In the genomic region with DNA sequence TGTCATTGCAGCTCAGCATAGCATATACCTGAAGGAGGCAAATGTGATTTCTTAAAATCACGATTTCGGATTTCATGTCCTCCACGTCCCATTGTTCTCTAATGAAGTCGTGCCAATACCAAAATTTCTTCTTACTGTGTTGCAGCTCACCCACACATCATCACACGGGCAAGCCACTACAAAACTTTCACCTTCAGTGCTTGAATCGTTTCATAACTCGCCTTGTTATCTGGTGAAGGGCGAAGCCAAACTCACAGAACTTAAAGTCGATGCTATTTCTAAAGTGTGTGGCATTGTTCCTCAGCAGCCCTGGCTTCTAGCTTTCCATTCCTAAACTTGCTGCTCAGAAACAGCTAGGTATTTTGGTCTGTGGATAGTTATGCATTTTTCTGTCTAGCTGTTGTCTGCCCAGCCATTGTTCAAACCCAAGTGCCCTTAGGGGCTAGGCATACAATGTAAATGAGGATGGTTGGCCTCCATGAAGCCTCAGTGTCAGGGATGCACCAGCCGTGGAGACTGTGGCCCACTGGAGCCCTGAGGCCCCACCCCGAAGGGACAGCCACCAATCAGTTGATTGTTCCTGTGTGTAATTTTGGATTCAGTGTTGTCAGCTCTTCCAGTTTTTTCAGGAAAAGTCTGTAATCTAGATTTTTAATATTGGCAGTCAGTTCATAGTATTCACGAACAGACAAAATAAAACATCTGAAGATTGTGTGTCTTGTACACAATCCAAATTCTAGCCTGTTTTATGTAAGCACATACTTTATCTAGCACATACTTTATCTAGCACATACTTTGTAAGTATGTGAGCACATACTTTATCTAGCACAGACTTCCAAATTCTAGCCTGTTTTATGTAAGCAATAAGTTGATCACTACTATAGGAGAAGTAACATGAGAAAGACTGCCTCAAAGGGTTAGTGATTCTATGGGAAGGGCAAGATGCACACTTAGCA, we compare ENCODE assay signal across 27 cellular contexts.
DNase-seq lines count a peak whose midpoint lies in the region; ATAC-seq, FAIRE-seq and TF ChIP-seq lines count a peak whose summit lies in the region.
"Had no signal": no experiment of that assay in that cellular context is flagged by ENCODE, and none has a peak within 500 bp of the region (broad histone marks: within the 10 kb centered on the region; RNA-seq: fewer than 3 reads in every experiment).

No MANE protein-coding gene starts in this region.

- no peak overlapping the region for H3K4me2 ChIP-seq in neural progenitor cell

- no peak overlapping the region for H3K9ac ChIP-seq in neural progenitor cell

- no peaks in the 10 kb centered on the region for H3K9me3 Mint-ChIP-seq in glutamatergic neuron (ENCODE audit: unreplicated experiment)
- no peaks in the 10 kb centered on the region for H3K9me3 Mint-ChIP-seq in neural progenitor cell
- H3K9me3 Mint-ChIP-seq: activated CD4-positive, alpha-beta memory T cell treated with anti-CD3 and anti-CD28 coated beads, Interleukin-2, amount 10 ng/mL, durations not matched to agents 7 days and 5 days; activated naive CD4-positive, alpha-beta T cell treated with anti-CD3 and anti-CD28 coated beads, Interleukin-2, amount 50 U/mL, for 24 hours; activated T-cell treated with anti-CD3 and anti-CD28 coated beads, Interleukin-2, amount 50 U/mL, for 4 hours; HFFc6; natural killer cell had no signal

- no peak for FAIRE-seq in bronchial epithelial cell (lab: Jason Lieb, UNC)
- FAIRE-seq: GM19239 had no signal

- TF ChIP-seq POLR2A in ovary (IDR thresholded peaks at IDR 0.05), result no peak

- H3K36me3 ChIP-seq in bronchial epithelial cell (ENCODE audit: control insufficient read depth, insufficient read depth, low read length) (no peaks in the 10 kb centered on the region), neural progenitor cell (no peaks in the 10 kb centered on the region), ovary (no peaks in the 10 kb centered on the region)
- H3K36me3 ChIP-seq: breast epithelium, uterus had no signal

- H3K27me3 Mint-ChIP-seq in glutamatergic neuron (ENCODE audit: unreplicated experiment) (peaks cover 2% of the 10 kb centered on the region), neural progenitor cell (ENCODE audit: insufficient read depth, low read depth) (peaks cover 2% of the 10 kb centered on the region)

- H3K79me2 ChIP-seq in neural progenitor cell (ENCODE audit: low read depth), result no peaks in the 10 kb centered on the region

- ATAC-seq in HG02973 (IDR thresholded peaks at IDR 0.05; ENCODE audit: unreplicated experiment) (no peak), GM21390 (IDR thresholded peaks at IDR 0.05; ENCODE audit: unreplicated experiment) (no peak)
- ATAC-seq: activated T-cell treated with anti-CD3 and anti-CD28 coated beads, Interleukin-2, amount 50 U/mL, for 4 hours; natural killer cell; psoas muscle had no signal

- H2AFZ ChIP-seq in neural progenitor cell (replicated peaks), result no peak overlapping the region

- no peak for TF ChIP-seq EP300 in ovary (IDR thresholded peaks at IDR 0.05)

- no peak for TF ChIP-seq CTCF in bronchial epithelial cell (IDR thresholded peaks at IDR 0.05; ENCODE audit: insufficient read depth, low read length, severe bottlenecking)
- no peak for TF ChIP-seq CTCF in glutamatergic neuron (IDR thresholded peaks at IDR 0.05; ENCODE audit: partially characterized antibody, unreplicated experiment)
- no peak for TF ChIP-seq CTCF in neural progenitor cell (IDR thresholded peaks at IDR 0.05)
- no peak for TF ChIP-seq CTCF in ovary (IDR thresholded peaks at IDR 0.05)

- H3K27ac ChIP-seq in neural progenitor cell (no peak overlapping the region), ovary (no peak overlapping the region)
- H3K27ac ChIP-seq: breast epithelium, psoas muscle, uterus, VCaP had no signal

- H3K36me3 Mint-ChIP-seq in glutamatergic neuron (ENCODE audit: unreplicated experiment) (peaks cover 4% of the 10 kb centered on the region), neural progenitor cell (peaks cover 40% of the 10 kb centered on the region)
- H3K36me3 Mint-ChIP-seq: activated naive CD4-positive, alpha-beta T cell treated with anti-CD3 and anti-CD28 coated beads, Interleukin-2, amount 50 U/mL, for 24 hours; CD4-positive, alpha-beta memory T cell; natural killer cell had no signal

- H3K9me3 ChIP-seq in neural progenitor cell (ENCODE audit: low read depth) (no peaks in the 10 kb centered on the region), ovary (no peaks in the 10 kb centered on the region)
- H3K9me3 ChIP-seq: breast epithelium, MG63, psoas muscle, uterus had no signal

- H3K4me1 ChIP-seq in neural progenitor cell (peaks cover 31% of the 10 kb centered on the region), ovary (ENCODE audit: insufficient read depth) (peaks cover 17% of the 10 kb centered on the region)
- H3K4me1 ChIP-seq: breast epithelium, psoas muscle, uterus had no signal

- DNase-seq in ELF-1 (ENCODE audit: low read depth, low spot score) (peak; percentile 53), bronchial epithelial cell (ENCODE audit: low read depth) (peak; percentile 41), glutamatergic neuron (no peak), neural progenitor cell (ENCODE audit: low spot score) (no peak), ovary (no peak)
- no peak for DNase-seq in stimulated activated CD4-positive, alpha-beta T cell treated with anti-CD3 and anti-CD28 coated beads, Interleukin-2, amount 100 ng/mL, for 48 hours
- DNase-seq: activated CD4-positive, alpha-beta memory T cell treated with anti-CD3 and anti-CD28 coated beads, Interleukin-2, amount 10 ng/mL, durations not matched to agents 7 days and 5 days; activated T-cell treated with anti-CD3 and anti-CD28 coated beads, Interleukin-2, amount 50 U/mL, for 4 hours; CD4-positive, alpha-beta memory T cell; DND-41; effector memory CD4-positive, alpha-beta T cell; foreskin melanocyte; HFFc6; MG63; natural killer cell; NCI-H1694 treated with DMSO at 0.1 percent for 48 hours; NCI-H446; NK-92 treated with Interleukin-12 subunit alpha and Interleukin-12 subunit beta, amount 100 ng/mL, for 24 hours; psoas muscle; uterus had no signal

- H3K27ac Mint-ChIP-seq in glutamatergic neuron (ENCODE audit: unreplicated experiment), result peak overlapping the region; percentile 2
- peak overlapping the region; percentile 17 for H3K27ac Mint-ChIP-seq in neural progenitor cell
- H3K27ac Mint-ChIP-seq: activated CD4-positive, alpha-beta memory T cell treated with anti-CD3 and anti-CD28 coated beads, Interleukin-2, amount 10 ng/mL, durations not matched to agents 7 days and 5 days; activated naive CD4-positive, alpha-beta T cell treated with anti-CD3 and anti-CD28 coated beads, Interleukin-2, amount 50 U/mL, for 24 hours; CD4-positive, alpha-beta memory T cell; HFFc6; natural killer cell; stimulated activated naive CD8-positive, alpha-beta T cell treated with anti-CD3 and anti-CD28 coated beads, Interleukin-15, Interleukin-2, amounts not matched to agents 100 ng/mL and 50 ng/mL, for 24 hours had no signal

- WGBS in ovary, 3 donors, result 31 to 53% (median 34%) methylated on average over 12 of the region's 12 CpGs

- no peaks in the 10 kb centered on the region for H3K27me3 ChIP-seq in bronchial epithelial cell (ENCODE audit: control insufficient read depth, insufficient read depth, low read length)
- H3K27me3 ChIP-seq in neural progenitor cell, result no peaks in the 10 kb centered on the region
- no peaks in the 10 kb centered on the region for H3K27me3 ChIP-seq in ovary
- H3K27me3 ChIP-seq: MG63, uterus had no signal

- intact Hi-C loops in ovary (cut with DNase I), result no loop called here

- H3K4me3 ChIP-seq in bronchial epithelial cell (ENCODE audit: low read depth, low read length), result no peak overlapping the region
- H3K4me3 ChIP-seq in neural progenitor cell, result no peak overlapping the region
- no peak overlapping the region for H3K4me3 ChIP-seq in ovary
- H3K4me3 ChIP-seq: breast epithelium, MG63, psoas muscle, uterus had no signal

- H3F3A ChIP-seq in neural progenitor cell (ENCODE audit: low read depth), result peaks cover 6% of the 10 kb centered on the region

- peaks cover 23% of the 10 kb centered on the region for H4K20me1 ChIP-seq in neural progenitor cell (ENCODE audit: low read depth)

- peaks cover 28% of the 10 kb centered on the region for H3K4me1 Mint-ChIP-seq in glutamatergic neuron (ENCODE audit: low read depth, unreplicated experiment)
- peaks cover 54% of the 10 kb centered on the region for H3K4me1 Mint-ChIP-seq in neural progenitor cell

- no peak overlapping the region for H3K4me3 Mint-ChIP-seq in glutamatergic neuron (ENCODE audit: unreplicated experiment)
- H3K4me3 Mint-ChIP-seq in neural progenitor cell, result no peak overlapping the region
- H3K4me3 Mint-ChIP-seq: activated CD4-positive, alpha-beta memory T cell treated with anti-CD3 and anti-CD28 coated beads, Interleukin-2, amount 10 ng/mL, durations not matched to agents 7 days and 5 days; activated naive CD4-positive, alpha-beta T cell treated with anti-CD3 and anti-CD28 coated beads, Interleukin-2, amount 50 U/mL, for 24 hours; activated T-cell treated with anti-CD3 and anti-CD28 coated beads, Interleukin-2, amount 50 U/mL, for 4 hours; CD4-positive, alpha-beta memory T cell; HFFc6; natural killer cell; stimulated activated naive CD8-positive, alpha-beta T cell treated with anti-CD3 and anti-CD28 coated beads, Interleukin-15, Interleukin-2, amounts not matched to agents 100 ng/mL and 50 ng/mL, for 24 hours had no signal

Comparison
In these comparisons a context has a peak if more than half of its experiments do, and no peak if none do; other contexts are left out.
1. DNase-seq: peak in ELF-1 (single experiment) and bronchial epithelial cell (single experiment); none in glutamatergic neuron (single experiment), neural progenitor cell (single experiment), stimulated activated CD4-positive, alpha-beta T cell treated with anti-CD3 and anti-CD28 coated beads, Interleukin-2, amount 100 ng/mL, for 48 hours (0 of 2) and ovary (0 of 5).